Comparison of ENCODE assay signal across 16 cellular contexts in the genomic region with DNA sequence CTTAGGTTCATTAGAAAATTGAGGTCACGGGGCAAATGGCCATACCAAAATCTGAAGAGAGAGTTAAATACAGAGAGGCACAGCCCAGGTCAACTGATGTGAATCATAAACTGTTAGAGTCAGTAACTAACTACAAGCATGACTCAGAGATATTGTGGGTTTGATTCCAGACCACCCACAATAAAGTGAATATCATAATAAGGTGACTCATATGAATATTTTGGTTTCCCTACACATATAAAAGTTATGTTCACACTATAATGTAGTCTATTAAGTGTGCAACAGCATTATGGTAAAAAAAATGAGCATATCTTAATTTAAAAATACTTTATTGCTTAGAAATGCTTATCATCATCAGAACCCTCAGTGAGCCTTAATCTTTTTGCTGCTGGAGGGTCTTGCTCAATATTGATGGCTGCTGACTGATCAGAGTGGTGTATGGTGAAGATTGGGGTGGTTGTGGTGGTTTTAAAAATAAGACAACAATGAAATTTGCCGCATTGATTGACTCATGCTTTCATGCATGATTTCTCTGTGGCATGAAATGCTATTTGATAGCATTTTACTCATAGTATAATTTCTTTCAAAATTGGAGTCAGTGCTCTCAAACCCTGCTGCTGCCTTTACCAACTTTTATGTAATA. TPM values are rescaled to one million over a fixed set of nuclear protein-coding genes. Genes with fewer than 3 reads are reported as not detected.
A peak's percentile ranks its signal among the peaks of the same experiment; 100 is the strongest.
DNase-seq lines count a peak whose midpoint lies in the region; ATAC-seq and TF ChIP-seq lines count a peak whose summit lies in the region.
"Had no signal": no experiment of that assay in that cellular context is flagged by ENCODE, and none has a peak within 500 bp of the region (broad histone marks: within the 10 kb centered on the region; RNA-seq: fewer than 3 reads in every experiment).

No MANE protein-coding gene starts in this region.

- H3K27ac ChIP-seq in ACC112 (ENCODE audit: low read depth, low read length): peak overlapping the region; percentile 76
- H3K27ac ChIP-seq in foreskin keratinocyte: no peak overlapping the region
- H3K27ac ChIP-seq in ascending aorta: no peak overlapping the region
- no peak overlapping the region for H3K27ac ChIP-seq in CD8-positive, alpha-beta T cell (ENCODE audit: low read depth, low read length)
- H3K27ac ChIP-seq: heart left ventricle, Peyer's patch had no signal

- no peaks in the 10 kb centered on the region for H3K36me3 Mint-ChIP-seq in CD8-positive, alpha-beta T cell

- H3K4me3 ChIP-seq in ACC112 (ENCODE audit: low read depth, low read length): no peak overlapping the region
- no peak overlapping the region for H3K4me3 ChIP-seq in adipocyte (ENCODE audit: low read length)
- no peak overlapping the region for H3K4me3 ChIP-seq in ascending aorta
- no peak overlapping the region for H3K4me3 ChIP-seq in CD8-positive, alpha-beta T cell (ENCODE audit: low read depth, low read length)
- H3K4me3 ChIP-seq: heart left ventricle, K562, Peyer's patch had no signal

- peaks cover 4% of the 10 kb centered on the region for H3K9me3 ChIP-seq in adipocyte (ENCODE audit: control insufficient read depth, low read length)
- H3K9me3 ChIP-seq in ascending aorta: no peaks in the 10 kb centered on the region
- H3K9me3 ChIP-seq in CD8-positive, alpha-beta T cell (ENCODE audit: low read length): no peaks in the 10 kb centered on the region
- H3K9me3 ChIP-seq: Peyer's patch had no signal

- intact Hi-C loops in ascending aorta (cut with DNase I): no loop called here
- intact Hi-C loops in CD8-positive, alpha-beta T cell (cut with DNase I, micrococcal nuclease): no loop called here

- no peaks in the 10 kb centered on the region for H3K27me3 Mint-ChIP-seq in CD8-positive, alpha-beta T cell (ENCODE audit: low read depth)
- H3K27me3 Mint-ChIP-seq: stimulated activated naive CD8-positive, alpha-beta T cell treated with anti-CD3 and anti-CD28 coated beads, Interleukin-15, Interleukin-2, amounts not matched to agents 100 ng/mL and 50 ng/mL, for 24 hours had no signal

- ATAC-seq in foreskin keratinocyte: peak; percentile 93
- ATAC-seq in CD8-positive, alpha-beta T cell: no peak
- ATAC-seq: K562 had no signal

- no peak for TF ChIP-seq CTCF in foreskin keratinocyte (conservative IDR thresholded peaks at IDR 0.05)
- no peak for TF ChIP-seq CTCF in ascending aorta (IDR thresholded peaks at IDR 0.05)
- TF ChIP-seq CTCF in CD8-positive, alpha-beta T cell (IDR thresholded peaks at IDR 0.05): no peak

- no peaks in the 10 kb centered on the region for H3K79me2 ChIP-seq in ACC112 (ENCODE audit: control insufficient read depth, insufficient read depth, low read length, unreplicated experiment)

- H3K9ac ChIP-seq in adipocyte (ENCODE audit: low read length): no peak overlapping the region

- H3K36me3 ChIP-seq in ACC112 (ENCODE audit: insufficient read depth, low read length) (no peaks in the 10 kb centered on the region), adipocyte (ENCODE audit: control insufficient read depth, insufficient read depth, low read length, severe bottlenecking) (no peaks in the 10 kb centered on the region), ascending aorta (no peaks in the 10 kb centered on the region)
- no peaks in the 10 kb centered on the region for H3K36me3 ChIP-seq in CD8-positive, alpha-beta T cell (ENCODE audit: insufficient read depth, low read length)
- H3K36me3 ChIP-seq: heart left ventricle, Peyer's patch had no signal

- no peak overlapping the region for H3K4me3 Mint-ChIP-seq in CD8-positive, alpha-beta T cell
- H3K4me3 Mint-ChIP-seq: stimulated activated naive CD8-positive, alpha-beta T cell treated with anti-CD3 and anti-CD28 coated beads, Interleukin-15, Interleukin-2, amounts not matched to agents 100 ng/mL and 50 ng/mL, for 24 hours had no signal

- no peaks in the 10 kb centered on the region for H3K27me3 ChIP-seq in ACC112 (ENCODE audit: insufficient read depth, low read length)
- H3K27me3 ChIP-seq in adipocyte (replicated peaks; ENCODE audit: control insufficient read depth, insufficient read depth, low read length): no peaks in the 10 kb centered on the region
- H3K27me3 ChIP-seq in foreskin keratinocyte: peaks cover 25% of the 10 kb centered on the region
- no peaks in the 10 kb centered on the region for H3K27me3 ChIP-seq in ascending aorta
- no peaks in the 10 kb centered on the region for H3K27me3 ChIP-seq in CD8-positive, alpha-beta T cell (ENCODE audit: insufficient read depth, low read length)
- H3K27me3 ChIP-seq: heart left ventricle, Peyer's patch had no signal

- DNase-seq in HS-27A (ENCODE audit: low read depth) (peak; percentile 64), adipocyte (ENCODE audit: low read depth) (peak; percentile 68), foreskin keratinocyte (peak; percentile 65 to 78), ascending aorta (ENCODE audit: low spot score in 2 of 2) (no peak), COR-L47 (lab: John Stamatoyannopoulos, UW) (no peak)
- DNase-seq in activated CD4-positive, alpha-beta T cell treated with anti-CD3 and anti-CD28 coated beads, Interleukin-2, amount 50 U/mL, for 4 hours: no peak
- no peak for DNase-seq in CD8-positive, alpha-beta T cell
- DNase-seq: AML-193; GDM1; heart left ventricle; Peyer's patch; stimulated activated CD4-positive, alpha-beta T cell treated with anti-CD3 and anti-CD28 coated beads, Interleukin-4, amount 100 ng/mL, for 1 hour had no signal

- peaks cover 24% of the 10 kb centered on the region for H3K4me1 ChIP-seq in ACC112 (ENCODE audit: control insufficient read depth, insufficient read depth, low read length, unreplicated experiment)
- H3K4me1 ChIP-seq in adipocyte (ENCODE audit: control insufficient read depth, insufficient read depth, low read length): peaks cover 18% of the 10 kb centered on the region
- peaks cover 18% of the 10 kb centered on the region for H3K4me1 ChIP-seq in foreskin keratinocyte
- H3K4me1 ChIP-seq in ascending aorta: no peaks in the 10 kb centered on the region
- H3K4me1 ChIP-seq in CD8-positive, alpha-beta T cell (ENCODE audit: insufficient read depth, low read length): no peaks in the 10 kb centered on the region
- H3K4me1 ChIP-seq: heart left ventricle, Peyer's patch had no signal

- CTCF ChIA-PET in CD8-positive, alpha-beta T cell (lab: Charles Lee): no interaction called here

- H2AFZ ChIP-seq in ACC112 (ENCODE audit: low read length, unreplicated experiment): no peak overlapping the region

- no peak overlapping the region for H3K27ac Mint-ChIP-seq in CD8-positive, alpha-beta T cell
- H3K27ac Mint-ChIP-seq: activated T-helper 2 cell treated with anti-CD3 and anti-CD28 coated beads, Interferon-gamma antibody, Interleukin-2, Interleukin-4, amounts not matched to agents 10 μg/mL and 5 μg/mL and 100 μg/mL, durations not matched to agents 14 hours and 24 hours and 36 hours; stimulated activated naive CD8-positive, alpha-beta T cell treated with anti-CD3 and anti-CD28 coated beads, Interleukin-15, Interleukin-2, amounts not matched to agents 100 ng/mL and 50 ng/mL, for 24 hours had no signal

- peaks cover 4% of the 10 kb centered on the region for H3K9me3 Mint-ChIP-seq in CD8-positive, alpha-beta T cell
- H3K9me3 Mint-ChIP-seq: activated T-helper 2 cell treated with anti-CD3 and anti-CD28 coated beads, Interferon-gamma antibody, Interleukin-2, Interleukin-4, amounts not matched to agents 10 μg/mL and 5 μg/mL and 100 μg/mL, durations not matched to agents 14 hours and 24 hours and 36 hours had no signal

- no peaks in the 10 kb centered on the region for H3K4me1 Mint-ChIP-seq in CD8-positive, alpha-beta T cell (ENCODE audit: low read depth)

- POLR2A ChIA-PET in CD8-positive, alpha-beta T cell (lab: Charles Lee): no interaction called here

RNA-seq across cellular contexts. Expression of gene EDIL3, which starts 53.1 kb away (rescaled TPM):
- total RNA-seq in foreskin keratinocyte (0.04 and 0.10 TPM in 2 replicates), ascending aorta (68.1 TPM)
- polyA plus RNA-seq in foreskin keratinocyte: 0.02 TPM in 1 of 2 replicates, not detected in the other
- not detected for total RNA-seq in CD8-positive, alpha-beta T cell
- total RNA-seq: activated T-helper 2 cell treated with anti-CD3 and anti-CD28 coated beads, Interferon-gamma antibody, Interleukin-2, Interleukin-4, amounts not matched to agents 10 μg/mL and 5 μg/mL and 100 μg/mL, durations not matched to agents 14 hours and 24 hours and 36 hours had no signal
- polyA plus RNA-seq: K562 had no signal

Comparison
In these comparisons a context has a peak if more than half of its experiments do, and no peak if none do; other contexts are left out.
1. DNase-seq: peak in HS-27A (single experiment), adipocyte (single experiment) and foreskin keratinocyte (2 of 2); none in activated CD4-positive, alpha-beta T cell treated with anti-CD3 and anti-CD28 coated beads, Interleukin-2, amount 50 U/mL, for 4 hours (0 of 2), ascending aorta (0 of 2), COR-L47 (single experiment) and CD8-positive, alpha-beta T cell (0 of 7).
2. RNA of gene EDIL3, which starts 53.1 kb away (total RNA-seq): 68.1 TPM in ascending aorta (single experiment); 0.04 to 0.10 TPM in foreskin keratinocyte and not detected in CD8-positive, alpha-beta T cell; every median in the first group is over 10 times any median in the second.